In genomic region chr19:19488875-19489690, GRCh38 we compare ENCODE assay signal across 8 cellular contexts. TPM values are rescaled to one million over a fixed set of nuclear protein-coding genes. Genes with fewer than 3 reads are reported as not detected.
DNase-seq lines count a peak whose midpoint lies in the region; ATAC-seq and TF ChIP-seq lines count a peak whose summit lies in the region.

No MANE protein-coding gene starts in this region.

- H3K36me3 Mint-ChIP-seq in CD8-positive, alpha-beta T cell: peaks cover 41% of the 10 kb centered on the region
- peaks cover 20% of the 10 kb centered on the region for H3K36me3 Mint-ChIP-seq in T-helper 2 cell treated with Interferon-gamma antibody and Interleukin-4, amounts not matched to agents 5 μg/mL and 100 μg/mL, for 36 hours (ENCODE audit: low read depth)

- H3K27me3 Mint-ChIP-seq in CD8-positive, alpha-beta T cell (ENCODE audit: low read depth): no peaks in the 10 kb centered on the region
- H3K27me3 Mint-ChIP-seq in T-helper 2 cell treated with Interferon-gamma antibody and Interleukin-4, amounts not matched to agents 5 μg/mL and 100 μg/mL, for 36 hours (ENCODE audit: low read depth): no peaks in the 10 kb centered on the region

- H3K27me3 ChIP-seq in CD8-positive, alpha-beta T cell (ENCODE audit: insufficient read depth, low read length): no peaks in the 10 kb centered on the region
- H3K27me3 ChIP-seq in right atrium auricular region (no peaks in the 10 kb centered on the region), uterus (no peaks in the 10 kb centered on the region)

- POLR2A ChIA-PET in CD8-positive, alpha-beta T cell (lab: Charles Lee): interaction anchor here (0.8 to 2.9 kb wide), 14 partner anchors 10 to 124 kb away, joined by 3 to 33 read pairs (median 4); partner anchors contain the start of genes GATAD2A, NDUFA13 and TSSK6

- H3K27ac ChIP-seq in CD8-positive, alpha-beta T cell (ENCODE audit: low read depth, low read length): peak overlapping the region; percentile 76
- H3K27ac ChIP-seq in angular gyrus (ENCODE audit: low read depth, low read length) (peak overlapping the region; percentile 64), right atrium auricular region (peak overlapping the region; percentile 62 to 69), uterus (peak overlapping the region; percentile 66 to 78)

- peak; percentile 85 for ATAC-seq in CD8-positive, alpha-beta T cell
- ATAC-seq in GM19468 (IDR thresholded peaks at IDR 0.05; ENCODE audit: extremely low read depth, unreplicated experiment): peak; percentile 25

- peak overlapping the region; percentile 64 for H3K4me3 Mint-ChIP-seq in CD8-positive, alpha-beta T cell
- peak overlapping the region; percentile 81 for H3K4me3 Mint-ChIP-seq in T-helper 2 cell treated with Interferon-gamma antibody and Interleukin-4, amounts not matched to agents 5 μg/mL and 100 μg/mL, for 36 hours

- in situ Hi-C loops in KBM-7 (cut with MboI; ENCODE audit: low pct_unique_long_range_greater_than_20kb, low sequenced_read_pairs): no loop called here

- intact Hi-C loops in CD8-positive, alpha-beta T cell (cut with DNase I, micrococcal nuclease): loop anchor here (1.0 to 10.0 kb wide), 8 partner anchors 28 to 424 kb away; partner anchors contain the start of genes GATAD2A (in 1 of the 2), MAU2 (in 1 of the 2), SLC25A42 (in 1 of the 2) and SUGP1 (in 1 of the 2)
- intact Hi-C loops in uterus (cut with DNase I; ENCODE audit: low total_unique reads): loop anchor here (5.0 kb wide), 1 partner anchor 122 kb away; no protein-coding TSS in a partner anchor

- no peak for TF ChIP-seq CTCF in CD8-positive, alpha-beta T cell (IDR thresholded peaks at IDR 0.05)
- no peak for TF ChIP-seq CTCF in right atrium auricular region (IDR thresholded peaks at IDR 0.05)
- no peak for TF ChIP-seq CTCF in uterus (IDR thresholded peaks at IDR 0.05)

- H3K9me3 Mint-ChIP-seq in CD8-positive, alpha-beta T cell: no peaks in the 10 kb centered on the region
- no peaks in the 10 kb centered on the region for H3K9me3 Mint-ChIP-seq in T-helper 2 cell treated with Interferon-gamma antibody and Interleukin-4, amounts not matched to agents 5 μg/mL and 100 μg/mL, for 36 hours

- TF ChIP-seq POLR2A in uterus (IDR thresholded peaks at IDR 0.05): no peak

- no peaks in the 10 kb centered on the region for H3K9me3 ChIP-seq in CD8-positive, alpha-beta T cell (ENCODE audit: low read length)
- H3K9me3 ChIP-seq in right atrium auricular region: no peaks in the 10 kb centered on the region
- H3K9me3 ChIP-seq in uterus: no peaks in the 10 kb centered on the region

- H3K4me1 ChIP-seq in CD8-positive, alpha-beta T cell (ENCODE audit: insufficient read depth, low read length): peaks cover 57% of the 10 kb centered on the region
- peaks cover 0 to 55% of the 10 kb centered on the region in 2 donors for H3K4me1 ChIP-seq in right atrium auricular region
- H3K4me1 ChIP-seq in uterus: peaks cover 6 to 39% of the 10 kb centered on the region in 2 donors

- H3K27ac Mint-ChIP-seq in CD8-positive, alpha-beta T cell: peak overlapping the region; percentile 96
- H3K27ac Mint-ChIP-seq in T-helper 2 cell treated with Interferon-gamma antibody and Interleukin-4, amounts not matched to agents 5 μg/mL and 100 μg/mL, for 36 hours: peak overlapping the region; percentile 100

- peaks cover 55% of the 10 kb centered on the region for H3K4me1 Mint-ChIP-seq in CD8-positive, alpha-beta T cell (ENCODE audit: low read depth)
- H3K4me1 Mint-ChIP-seq in T-helper 2 cell treated with Interferon-gamma antibody and Interleukin-4, amounts not matched to agents 5 μg/mL and 100 μg/mL, for 36 hours (ENCODE audit: low read depth): peaks cover 32% of the 10 kb centered on the region

- CTCF ChIA-PET in CD8-positive, alpha-beta T cell (lab: Charles Lee): interaction anchor here (0.6 to 8.7 kb wide), 24 partner anchors 12 to 342 kb away, joined by 3 to 202 read pairs (median 8); partner anchors contain the start of genes GATAD2A and NDUFA13

- DNase-seq in CD8-positive, alpha-beta T cell: peak; percentile 76 to 95 (median 82)
- DNase-seq in KBM-7 (peak; percentile 95), right atrium auricular region (ENCODE audit: low spot score) (peak; percentile 89), renal cortical epithelial cell (ENCODE audit: low read depth) (peak; percentile 96), uterus (peak; percentile 76 to 83)
- DNase-seq in T-helper 2 cell treated with Interferon-gamma antibody and Interleukin-4, amounts not matched to agents 5 μg/mL and 100 μg/mL, for 36 hours (ENCODE audit: low spot score): peak; percentile 88

- H3K4me3 ChIP-seq in CD8-positive, alpha-beta T cell (ENCODE audit: low read depth, low read length): peak overlapping the region; percentile 0
- H3K4me3 ChIP-seq in right atrium auricular region (peak overlapping the region in 1 of 2 donors; percentile 22), uterus (no peak overlapping the region)

- H3K36me3 ChIP-seq in CD8-positive, alpha-beta T cell (ENCODE audit: insufficient read depth, low read length): peaks cover 4% of the 10 kb centered on the region
- peaks cover 15% of the 10 kb centered on the region for H3K36me3 ChIP-seq in right atrium auricular region
- no peaks in the 10 kb centered on the region for H3K36me3 ChIP-seq in uterus

RNA-seq across cellular contexts. Expression of gene TSSK6, which starts 26.3 kb away (rescaled TPM):
- 1 to 10 TPM; 3.6 to 3.7 TPM for total RNA-seq in CD8-positive, alpha-beta T cell
- total RNA-seq in right atrium auricular region (1 to 10 TPM; 1.2 to 1.3 TPM), renal cortical epithelial cell (0.69 and 3.0 TPM in 2 replicates), uterus (1 to 10 TPM in 2 of 4 donors, not detected in 2; 1.3 to 2.0 TPM)

RNA-seq across cellular contexts. Expression of gene NDUFA13, which starts 26.9 kb away (rescaled TPM):
- total RNA-seq in CD8-positive, alpha-beta T cell: 100 to 1,000 TPM; 151 to 166 TPM
- 100 to 1,000 TPM in 1 of 2 donors, 10 to 100 TPM in 1; 59.3 to 198 TPM for total RNA-seq in right atrium auricular region
- total RNA-seq in renal cortical epithelial cell: 147 and 201 TPM in 2 replicates
- total RNA-seq in uterus: 100 to 1,000 TPM in 1 of 4 donors, 10 to 100 TPM in 3; 28.6 to 204 (median 60.9) TPM

RNA-seq across cellular contexts. Expression of gene YJEFN3, which starts 39.6 kb away (rescaled TPM):
- total RNA-seq in CD8-positive, alpha-beta T cell: 1 to 10 TPM; 3.4 to 4.3 TPM
- total RNA-seq in right atrium auricular region (1 to 10 TPM in 1 of 2 donors, under 1 TPM in 1; 0.85 to 1.5 TPM), renal cortical epithelial cell (0.50 and 0.69 TPM in 2 replicates), uterus (1 to 10 TPM in 3 of 4 donors, not detected in 1; 1.5 to 6.8 (median 2.9) TPM)

RNA-seq across cellular contexts. Expression of gene CILP2, which starts 49.0 kb away (rescaled TPM):
- under 1 TPM; 0.71 to 0.81 TPM for total RNA-seq in CD8-positive, alpha-beta T cell
- total RNA-seq in right atrium auricular region (under 1 TPM; 0.19 to 0.24 TPM), renal cortical epithelial cell (0.60 TPM in 1 of 2 replicates, not detected in the other), uterus (1 to 10 TPM in 1 of 4 donors, under 1 TPM in 1, not detected in 2; 0.15 to 1.2 TPM)
